1 cellular context compared by ENCODE assay signal in the genomic region with DNA sequence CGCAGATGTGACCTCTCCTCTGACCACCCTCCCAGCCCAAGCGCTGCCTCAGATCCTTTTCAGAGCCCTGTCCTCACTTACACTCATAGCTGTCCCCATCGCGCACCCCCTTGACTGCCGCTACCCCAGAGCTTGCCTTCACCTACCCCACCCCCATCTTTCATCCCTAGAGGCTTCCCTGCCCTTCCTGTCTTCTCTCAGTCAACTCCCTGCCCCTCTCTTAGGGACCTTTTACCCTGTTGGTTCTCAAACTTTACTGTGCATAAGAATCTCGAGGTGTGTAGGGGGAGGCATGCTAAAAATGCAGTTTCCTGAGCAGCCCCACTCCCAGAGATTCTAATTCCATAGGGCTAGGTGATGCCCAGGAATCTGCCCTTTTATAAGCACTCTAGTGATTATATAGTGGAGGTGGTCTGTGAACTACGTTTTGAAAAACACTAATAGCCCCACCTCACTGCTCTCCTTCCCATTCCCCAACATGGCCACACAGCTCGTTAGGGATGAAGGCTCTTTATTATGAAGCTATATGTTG.
A peak's percentile ranks its signal among the peaks of the same experiment; 100 is the strongest.
TF ChIP-seq lines count a peak whose summit lies in the region.

No MANE protein-coding gene starts in this region.

TF ChIP-seq in HepG2, 621 proteins besides CTCF, POLR2A, EP300 and RAD21 (continues in another document):
- TF ChIP-seq PCBP2 (optimal IDR thresholded peaks at IDR 0.05; ENCODE audit: low read depth, low read length, poor library complexity, severe bottlenecking) (peak; percentile 51), ZNF577 (CRISPR knock-in tag; IDR thresholded peaks at IDR 0.05; ENCODE audit: borderline replicate concordance, low read depth) (no peak), KLF16 (CRISPR knock-in tag; IDR thresholded peaks at IDR 0.05) (peak in 1 of 2 experiments; percentile 84; a peak in 1 of 4 replicates), DNMT3B (CRISPR knock-in tag; conservative IDR thresholded peaks at IDR 0.05) (0 out of 2 replicates have a peak, but pooled peaks have one; percentile 20), IRF2 (CRISPR knock-in tag; IDR thresholded peaks at IDR 0.05) (0 out of 2 replicates have a peak, but pooled peaks have one; percentile 12), ZNF326 (CRISPR knock-in tag; IDR thresholded peaks at IDR 0.05; ENCODE audit: borderline replicate concordance) (no peak), SRSF1 (optimal IDR thresholded peaks at IDR 0.05; ENCODE audit: low read depth, low read length) (no peak), ETV6 (CRISPR knock-in tag; conservative IDR thresholded peaks at IDR 0.05) (0 out of 2 replicates have a peak, but pooled peaks have one; percentile 57), REPIN1 (CRISPR knock-in tag; IDR thresholded peaks at IDR 0.05; ENCODE audit: borderline replicate concordance, low read depth) (peak; percentile 2; the same call in 1 of the 2 replicates), ZBTB3 (CRISPR knock-in tag; IDR thresholded peaks at IDR 0.05; ENCODE audit: borderline replicate concordance, low read depth) (no peak; the same call in 1 of the 2 replicates), SIN3A (IDR thresholded peaks at IDR 0.05; ENCODE audit: borderline replicate concordance, low read depth, low read length) (0 out of 2 replicates have a peak, but pooled peaks have one; percentile 10), SRSF9 (IDR thresholded peaks at IDR 0.05; ENCODE audit: borderline replicate concordance, insufficient read depth, low read depth, low read length, poor library complexity, severe bottlenecking) (no peak), NPAS2 (CRISPR knock-in tag; IDR thresholded peaks at IDR 0.05; ENCODE audit: borderline replicate concordance) (0 out of 2 replicates have a peak, but pooled peaks have one; percentile 19), ZNF550 (CRISPR knock-in tag; IDR thresholded peaks at IDR 0.05; ENCODE audit: borderline replicate concordance) (peak; percentile 29), ZNF180 (CRISPR knock-in tag; IDR thresholded peaks at IDR 0.05; ENCODE audit: borderline replicate concordance, low read depth) (no peak), CAMTA2 (CRISPR knock-in tag; IDR thresholded peaks at IDR 0.05; ENCODE audit: borderline replicate concordance) (peak; percentile 39; the same call in 1 of the 2 replicates), ZNF567 (CRISPR knock-in tag; IDR thresholded peaks at IDR 0.05; ENCODE audit: borderline replicate concordance) (peak; percentile 51; the same call in 1 of the 2 replicates), RBM22 (optimal IDR thresholded peaks at IDR 0.05; ENCODE audit: low read length) (no peak)
- TF ChIP-seq, protein P1, sequence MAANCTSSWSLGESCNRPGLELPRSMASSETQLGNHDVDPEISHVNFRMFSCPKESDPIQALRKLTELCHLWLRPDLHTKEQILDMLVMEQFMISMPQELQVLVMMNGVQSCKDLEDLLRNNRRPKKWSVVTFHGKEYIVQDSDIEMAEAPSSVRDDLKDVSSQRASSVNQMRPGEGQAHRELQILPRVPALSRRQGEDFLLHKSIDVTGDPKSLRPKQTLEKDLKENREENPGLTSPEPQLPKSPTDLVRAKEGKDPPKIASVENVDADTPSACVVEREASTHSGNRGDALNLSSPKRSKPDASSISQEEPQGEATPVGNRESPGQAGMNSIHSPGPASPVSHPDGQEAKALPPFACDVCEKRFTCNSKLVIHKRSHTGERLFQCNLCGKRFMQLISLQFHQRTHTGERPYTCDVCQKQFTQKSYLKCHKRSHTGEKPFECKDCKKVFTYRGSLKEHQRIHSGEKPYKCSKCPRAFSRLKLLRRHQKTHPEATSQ (CRISPR knock-in tag; IDR thresholded peaks at IDR 0.05; ENCODE audit: borderline replicate concordance), result 0 out of 2 replicates have a peak, but pooled peaks have one; percentile 15
- TF ChIP-seq, protein P2, sequence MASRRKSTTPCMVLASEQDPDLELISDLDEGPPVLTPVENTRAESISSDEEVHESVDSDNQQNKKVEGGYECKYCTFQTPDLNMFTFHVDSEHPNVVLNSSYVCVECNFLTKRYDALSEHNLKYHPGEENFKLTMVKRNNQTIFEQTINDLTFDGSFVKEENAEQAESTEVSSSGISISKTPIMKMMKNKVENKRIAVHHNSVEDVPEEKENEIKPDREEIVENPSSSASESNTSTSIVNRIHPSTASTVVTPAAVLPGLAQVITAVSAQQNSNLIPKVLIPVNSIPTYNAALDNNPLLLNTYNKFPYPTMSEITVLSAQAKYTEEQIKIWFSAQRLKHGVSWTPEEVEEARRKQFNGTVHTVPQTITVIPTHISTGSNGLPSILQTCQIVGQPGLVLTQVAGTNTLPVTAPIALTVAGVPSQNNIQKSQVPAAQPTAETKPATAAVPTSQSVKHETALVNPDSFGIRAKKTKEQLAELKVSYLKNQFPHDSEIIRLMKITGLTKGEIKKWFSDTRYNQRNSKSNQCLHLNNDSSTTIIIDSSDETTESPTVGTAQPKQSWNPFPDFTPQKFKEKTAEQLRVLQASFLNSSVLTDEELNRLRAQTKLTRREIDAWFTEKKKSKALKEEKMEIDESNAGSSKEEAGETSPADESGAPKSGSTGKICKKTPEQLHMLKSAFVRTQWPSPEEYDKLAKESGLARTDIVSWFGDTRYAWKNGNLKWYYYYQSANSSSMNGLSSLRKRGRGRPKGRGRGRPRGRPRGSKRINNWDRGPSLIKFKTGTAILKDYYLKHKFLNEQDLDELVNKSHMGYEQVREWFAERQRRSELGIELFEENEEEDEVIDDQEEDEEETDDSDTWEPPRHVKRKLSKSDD (CRISPR knock-in tag; IDR thresholded peaks at IDR 0.05; ENCODE audit: low read depth), result no peak
- TF ChIP-seq, protein P3, sequence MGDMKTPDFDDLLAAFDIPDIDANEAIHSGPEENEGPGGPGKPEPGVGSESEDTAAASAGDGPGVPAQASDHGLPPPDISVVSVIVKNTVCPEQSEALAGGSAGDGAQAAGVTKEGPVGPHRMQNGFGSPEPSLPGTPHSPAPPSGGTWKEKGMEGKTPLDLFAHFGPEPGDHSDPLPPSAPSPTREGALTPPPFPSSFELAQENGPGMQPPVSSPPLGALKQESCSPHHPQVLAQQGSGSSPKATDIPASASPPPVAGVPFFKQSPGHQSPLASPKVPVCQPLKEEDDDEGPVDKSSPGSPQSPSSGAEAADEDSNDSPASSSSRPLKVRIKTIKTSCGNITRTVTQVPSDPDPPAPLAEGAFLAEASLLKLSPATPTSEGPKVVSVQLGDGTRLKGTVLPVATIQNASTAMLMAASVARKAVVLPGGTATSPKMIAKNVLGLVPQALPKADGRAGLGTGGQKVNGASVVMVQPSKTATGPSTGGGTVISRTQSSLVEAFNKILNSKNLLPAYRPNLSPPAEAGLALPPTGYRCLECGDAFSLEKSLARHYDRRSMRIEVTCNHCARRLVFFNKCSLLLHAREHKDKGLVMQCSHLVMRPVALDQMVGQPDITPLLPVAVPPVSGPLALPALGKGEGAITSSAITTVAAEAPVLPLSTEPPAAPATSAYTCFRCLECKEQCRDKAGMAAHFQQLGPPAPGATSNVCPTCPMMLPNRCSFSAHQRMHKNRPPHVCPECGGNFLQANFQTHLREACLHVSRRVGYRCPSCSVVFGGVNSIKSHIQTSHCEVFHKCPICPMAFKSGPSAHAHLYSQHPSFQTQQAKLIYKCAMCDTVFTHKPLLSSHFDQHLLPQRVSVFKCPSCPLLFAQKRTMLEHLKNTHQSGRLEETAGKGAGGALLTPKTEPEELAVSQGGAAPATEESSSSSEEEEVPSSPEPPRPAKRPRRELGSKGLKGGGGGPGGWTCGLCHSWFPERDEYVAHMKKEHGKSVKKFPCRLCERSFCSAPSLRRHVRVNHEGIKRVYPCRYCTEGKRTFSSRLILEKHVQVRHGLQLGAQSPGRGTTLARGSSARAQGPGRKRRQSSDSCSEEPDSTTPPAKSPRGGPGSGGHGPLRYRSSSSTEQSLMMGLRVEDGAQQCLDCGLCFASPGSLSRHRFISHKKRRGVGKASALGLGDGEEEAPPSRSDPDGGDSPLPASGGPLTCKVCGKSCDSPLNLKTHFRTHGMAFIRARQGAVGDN (CRISPR knock-in tag; IDR thresholded peaks at IDR 0.05), result peak; percentile 0; the same call in 1 of the 2 replicates
- TF ChIP-seq, protein P4, sequence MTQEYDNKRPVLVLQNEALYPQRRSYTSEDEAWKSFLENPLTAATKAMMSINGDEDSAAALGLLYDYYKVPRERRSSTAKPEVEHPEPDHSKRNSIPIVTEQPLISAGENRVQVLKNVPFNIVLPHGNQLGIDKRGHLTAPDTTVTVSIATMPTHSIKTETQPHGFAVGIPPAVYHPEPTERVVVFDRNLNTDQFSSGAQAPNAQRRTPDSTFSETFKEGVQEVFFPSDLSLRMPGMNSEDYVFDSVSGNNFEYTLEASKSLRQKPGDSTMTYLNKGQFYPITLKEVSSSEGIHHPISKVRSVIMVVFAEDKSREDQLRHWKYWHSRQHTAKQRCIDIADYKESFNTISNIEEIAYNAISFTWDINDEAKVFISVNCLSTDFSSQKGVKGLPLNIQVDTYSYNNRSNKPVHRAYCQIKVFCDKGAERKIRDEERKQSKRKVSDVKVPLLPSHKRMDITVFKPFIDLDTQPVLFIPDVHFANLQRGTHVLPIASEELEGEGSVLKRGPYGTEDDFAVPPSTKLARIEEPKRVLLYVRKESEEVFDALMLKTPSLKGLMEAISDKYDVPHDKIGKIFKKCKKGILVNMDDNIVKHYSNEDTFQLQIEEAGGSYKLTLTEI (CRISPR knock-in tag; conservative IDR thresholded peaks at IDR 0.05), result no peak
- TF ChIP-seq, protein P5, sequence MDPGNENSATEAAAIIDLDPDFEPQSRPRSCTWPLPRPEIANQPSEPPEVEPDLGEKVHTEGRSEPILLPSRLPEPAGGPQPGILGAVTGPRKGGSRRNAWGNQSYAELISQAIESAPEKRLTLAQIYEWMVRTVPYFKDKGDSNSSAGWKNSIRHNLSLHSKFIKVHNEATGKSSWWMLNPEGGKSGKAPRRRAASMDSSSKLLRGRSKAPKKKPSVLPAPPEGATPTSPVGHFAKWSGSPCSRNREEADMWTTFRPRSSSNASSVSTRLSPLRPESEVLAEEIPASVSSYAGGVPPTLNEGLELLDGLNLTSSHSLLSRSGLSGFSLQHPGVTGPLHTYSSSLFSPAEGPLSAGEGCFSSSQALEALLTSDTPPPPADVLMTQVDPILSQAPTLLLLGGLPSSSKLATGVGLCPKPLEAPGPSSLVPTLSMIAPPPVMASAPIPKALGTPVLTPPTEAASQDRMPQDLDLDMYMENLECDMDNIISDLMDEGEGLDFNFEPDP (CRISPR knock-in tag; conservative IDR thresholded peaks at IDR 0.05), result peak; percentile 80; the same call in 1 of the 2 replicates
- TF ChIP-seq, protein P6, sequence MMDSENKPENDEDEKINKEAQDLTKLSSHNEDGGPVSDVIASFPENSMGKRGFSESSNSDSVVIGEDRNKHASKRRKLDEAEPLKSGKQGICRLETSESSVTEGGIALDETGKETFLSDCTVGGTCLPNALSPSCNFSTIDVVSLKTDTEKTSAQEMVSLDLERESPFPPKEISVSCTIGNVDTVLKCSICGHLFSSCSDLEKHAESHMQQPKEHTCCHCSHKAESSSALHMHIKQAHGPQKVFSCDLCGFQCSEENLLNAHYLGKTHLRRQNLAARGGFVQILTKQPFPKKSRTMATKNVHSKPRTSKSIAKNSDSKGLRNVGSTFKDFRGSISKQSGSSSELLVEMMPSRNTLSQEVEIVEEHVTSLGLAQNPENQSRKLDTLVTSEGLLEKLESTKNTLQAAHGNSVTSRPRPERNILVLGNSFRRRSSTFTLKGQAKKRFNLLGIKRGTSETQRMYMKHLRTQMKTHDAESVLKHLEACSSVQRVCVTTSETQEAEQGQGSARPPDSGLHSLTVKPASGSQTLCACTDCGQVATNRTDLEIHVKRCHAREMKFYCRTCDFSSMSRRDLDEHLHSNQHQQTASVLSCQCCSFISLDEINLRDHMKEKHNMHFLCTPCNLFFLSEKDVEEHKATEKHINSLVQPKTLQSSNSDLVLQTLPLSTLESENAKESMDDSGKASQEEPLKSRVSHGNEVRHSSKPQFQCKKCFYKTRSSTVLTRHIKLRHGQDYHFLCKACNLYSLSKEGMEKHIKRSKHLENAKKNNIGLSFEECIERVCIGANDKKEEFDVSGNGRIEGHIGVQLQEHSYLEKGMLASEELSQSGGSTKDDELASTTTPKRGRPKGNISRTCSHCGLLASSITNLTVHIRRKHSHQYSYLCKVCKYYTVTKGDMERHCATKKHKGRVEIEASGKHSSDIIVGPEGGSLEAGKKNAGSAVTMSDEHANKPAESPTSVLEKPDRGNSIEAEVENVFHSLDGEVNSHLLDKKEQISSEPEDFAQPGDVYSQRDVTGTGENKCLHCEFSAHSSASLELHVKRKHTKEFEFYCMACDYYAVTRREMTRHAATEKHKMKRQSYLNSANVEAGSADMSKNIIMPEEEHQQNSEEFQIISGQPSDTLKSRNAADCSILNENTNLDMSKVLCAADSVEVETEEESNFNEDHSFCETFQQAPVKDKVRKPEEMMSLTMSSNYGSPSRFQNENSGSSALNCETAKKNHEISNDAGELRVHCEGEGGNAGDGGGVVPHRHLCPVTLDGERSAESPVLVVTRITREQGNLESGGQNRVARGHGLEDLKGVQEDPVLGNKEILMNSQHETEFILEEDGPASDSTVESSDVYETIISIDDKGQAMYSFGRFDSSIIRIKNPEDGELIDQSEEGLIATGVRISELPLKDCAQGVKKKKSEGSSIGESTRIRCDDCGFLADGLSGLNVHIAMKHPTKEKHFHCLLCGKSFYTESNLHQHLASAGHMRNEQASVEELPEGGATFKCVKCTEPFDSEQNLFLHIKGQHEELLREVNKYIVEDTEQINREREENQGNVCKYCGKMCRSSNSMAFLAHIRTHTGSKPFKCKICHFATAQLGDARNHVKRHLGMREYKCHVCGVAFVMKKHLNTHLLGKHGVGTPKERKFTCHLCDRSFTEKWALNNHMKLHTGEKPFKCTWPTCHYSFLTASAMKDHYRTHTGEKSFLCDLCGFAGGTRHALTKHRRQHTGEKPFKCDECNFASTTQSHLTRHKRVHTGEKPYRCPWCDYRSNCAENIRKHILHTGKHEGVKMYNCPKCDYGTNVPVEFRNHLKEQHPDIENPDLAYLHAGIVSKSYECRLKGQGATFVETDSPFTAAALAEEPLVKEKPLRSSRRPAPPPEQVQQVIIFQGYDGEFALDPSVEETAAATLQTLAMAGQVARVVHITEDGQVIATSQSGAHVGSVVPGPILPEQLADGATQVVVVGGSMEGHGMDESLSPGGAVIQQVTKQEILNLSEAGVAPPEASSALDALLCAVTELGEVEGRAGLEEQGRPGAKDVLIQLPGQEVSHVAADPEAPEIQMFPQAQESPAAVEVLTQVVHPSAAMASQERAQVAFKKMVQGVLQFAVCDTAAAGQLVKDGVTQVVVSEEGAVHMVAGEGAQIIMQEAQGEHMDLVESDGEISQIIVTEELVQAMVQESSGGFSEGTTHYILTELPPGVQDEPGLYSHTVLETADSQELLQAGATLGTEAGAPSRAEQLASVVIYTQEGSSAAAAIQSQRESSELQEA (CRISPR knock-in tag; IDR thresholded peaks at IDR 0.05; ENCODE audit: not compliant biosample characterization), result peak; percentile 1
- TF ChIP-seq, protein P7, sequence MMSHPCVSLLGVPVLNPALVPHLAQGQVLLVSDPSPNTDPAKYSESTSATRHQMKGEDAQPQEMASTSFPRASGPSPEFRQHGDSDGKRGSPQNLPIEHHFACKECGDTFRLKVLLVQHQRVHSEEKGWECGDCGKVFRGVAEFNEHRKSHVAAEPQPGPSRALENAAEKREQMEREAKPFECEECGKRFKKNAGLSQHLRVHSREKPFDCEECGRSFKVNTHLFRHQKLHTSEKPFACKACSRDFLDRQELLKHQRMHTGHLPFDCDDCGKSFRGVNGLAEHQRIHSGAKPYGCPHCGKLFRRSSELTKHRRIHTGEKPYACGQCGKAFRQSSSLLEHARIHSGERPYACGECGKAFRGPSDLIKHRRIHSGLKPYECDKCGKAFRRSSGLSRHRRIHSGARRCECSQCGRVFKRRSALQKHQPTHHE (CRISPR knock-in tag; IDR thresholded peaks at IDR 0.05; ENCODE audit: borderline replicate concordance), result 0 out of 2 replicates have a peak, but pooled peaks have one; percentile 56
